ENCODE assay signal across 1 cellular context in the genomic region with DNA sequence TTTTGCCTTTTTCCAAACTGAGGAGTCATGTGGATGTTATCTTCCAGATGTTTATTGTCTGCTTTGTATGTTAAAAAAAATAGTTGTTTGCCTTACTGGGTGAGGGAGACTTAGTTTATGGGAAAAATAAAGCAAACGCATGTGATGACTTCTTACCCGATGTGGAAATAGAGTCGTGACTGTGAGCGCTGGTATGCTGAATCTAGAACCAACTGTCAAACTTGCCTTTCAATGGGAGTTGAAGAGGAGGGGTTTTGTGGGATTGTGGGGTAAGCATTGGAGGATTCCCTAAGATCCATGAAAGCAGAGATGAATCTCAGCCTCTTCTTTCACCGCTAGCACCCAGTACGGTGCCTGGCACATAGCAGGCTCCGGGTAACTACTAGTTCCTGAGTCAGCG.
A peak's percentile ranks its signal among the peaks of the same experiment; 100 is the strongest.
TF ChIP-seq lines count a peak whose summit lies in the region.

No MANE protein-coding gene starts in this region.

TF ChIP-seq in HepG2, 621 proteins besides CTCF, POLR2A, EP300 and RAD21:
- TF ChIP-seq, protein P1, sequence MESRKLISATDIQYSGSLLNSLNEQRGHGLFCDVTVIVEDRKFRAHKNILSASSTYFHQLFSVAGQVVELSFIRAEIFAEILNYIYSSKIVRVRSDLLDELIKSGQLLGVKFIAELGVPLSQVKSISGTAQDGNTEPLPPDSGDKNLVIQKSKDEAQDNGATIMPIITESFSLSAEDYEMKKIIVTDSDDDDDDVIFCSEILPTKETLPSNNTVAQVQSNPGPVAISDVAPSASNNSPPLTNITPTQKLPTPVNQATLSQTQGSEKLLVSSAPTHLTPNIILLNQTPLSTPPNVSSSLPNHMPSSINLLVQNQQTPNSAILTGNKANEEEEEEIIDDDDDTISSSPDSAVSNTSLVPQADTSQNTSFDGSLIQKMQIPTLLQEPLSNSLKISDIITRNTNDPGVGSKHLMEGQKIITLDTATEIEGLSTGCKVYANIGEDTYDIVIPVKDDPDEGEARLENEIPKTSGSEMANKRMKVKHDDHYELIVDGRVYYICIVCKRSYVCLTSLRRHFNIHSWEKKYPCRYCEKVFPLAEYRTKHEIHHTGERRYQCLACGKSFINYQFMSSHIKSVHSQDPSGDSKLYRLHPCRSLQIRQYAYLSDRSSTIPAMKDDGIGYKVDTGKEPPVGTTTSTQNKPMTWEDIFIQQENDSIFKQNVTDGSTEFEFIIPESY (CRISPR knock-in tag; IDR thresholded peaks at IDR 0.05) = peak; percentile 28; the same call in 1 of the 2 replicates
- no peak for TF ChIP-seq ZNF441 (CRISPR knock-in tag; IDR thresholded peaks at IDR 0.05; ENCODE audit: borderline replicate concordance)
TF ChIP-seq in HepG2: peak in this region for 1.
